In the genomic region with DNA sequence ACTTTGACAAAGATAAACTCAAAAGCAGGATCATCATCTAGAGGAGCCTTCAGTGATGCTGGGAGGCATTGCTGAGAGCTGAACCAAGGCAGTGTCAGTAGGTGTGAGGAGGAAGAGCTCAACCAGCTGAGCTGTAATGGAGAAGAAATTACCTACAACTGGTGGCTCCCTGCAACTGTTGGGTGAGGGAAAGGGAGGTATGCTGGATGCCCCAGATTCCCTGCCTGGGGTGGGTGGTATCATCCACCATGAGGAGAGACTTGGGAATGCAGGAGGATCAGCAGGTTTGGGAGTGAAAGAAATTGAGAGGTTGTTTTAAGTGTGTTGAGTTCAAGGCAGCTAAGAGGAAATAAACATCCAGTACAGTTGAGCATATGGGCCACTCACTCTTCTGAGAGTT, we compare ENCODE assay signal across 17 cellular contexts.
A peak's percentile ranks its signal among the peaks of the same experiment; 100 is the strongest.
DNase-seq lines count a peak whose midpoint lies in the region; ATAC-seq, FAIRE-seq and TF ChIP-seq lines count a peak whose summit lies in the region.
"Had no signal": no experiment of that assay in that cellular context is flagged by ENCODE, and none has a peak within 500 bp of the region (broad histone marks: within the 10 kb centered on the region; RNA-seq: fewer than 3 reads in every experiment).

No MANE protein-coding gene starts in this region.

- no peak for TF ChIP-seq POLR2A in endothelial cell of umbilical vein (IDR thresholded peaks at IDR 0.05; ENCODE audit: low read depth, low read length)

- no peak overlapping the region for H3K4me3 Mint-ChIP-seq in nephron

- H3K36me3 ChIP-seq in RWPE2 (ENCODE audit: low read depth) (no peaks in the 10 kb centered on the region), endothelial cell of umbilical vein (ENCODE audit: control insufficient read depth in 2 of 2, extremely low read depth in 1 of 2, insufficient read depth in 2 of 2, low read length in 2 of 2) (no peaks in the 10 kb centered on the region)

- peak overlapping the region; percentile 42 to 72 (median 70) for H3K27ac Mint-ChIP-seq in nephron

- dilution Hi-C loops in endothelial cell of umbilical vein (cut with MboI; ENCODE audit: extremely low pct_ligation_motif_present, low sequenced_read_pairs): no loop called here

- no peaks in the 10 kb centered on the region for H3K27me3 Mint-ChIP-seq in nephron (ENCODE audit: low read depth)

- no peaks in the 10 kb centered on the region for H3K79me2 ChIP-seq in endothelial cell of umbilical vein (ENCODE audit: control insufficient read depth, insufficient read depth, low read length)

- TF ChIP-seq CTCF in RWPE2 (IDR thresholded peaks at IDR 0.05; ENCODE audit: poor library complexity, severe bottlenecking) (no peak), endothelial cell of umbilical vein (IDR thresholded peaks at IDR 0.05; ENCODE audit: extremely low read depth in 1 of 2, insufficient read depth in 1 of 2, low read depth in 1 of 2, low read length in 2 of 2) (no peak), nephron (IDR thresholded peaks at IDR 0.05; ENCODE audit: unreplicated experiment in 3 of 3) (no peak)

- no peak overlapping the region for H3K9ac ChIP-seq in endothelial cell of umbilical vein (replicated peaks; ENCODE audit: extremely low read depth, insufficient read depth, low read length)

- H3K9me3 ChIP-seq in RWPE2 (ENCODE audit: severe bottlenecking) (peaks cover 3% of the 10 kb centered on the region), endothelial cell of umbilical vein (replicated peaks; ENCODE audit: control insufficient read depth, insufficient read depth, low read length) (no peaks in the 10 kb centered on the region)

- H3K4me1 ChIP-seq in RWPE2 (ENCODE audit: insufficient read depth, poor library complexity, severe bottlenecking): peaks cover 6% of the 10 kb centered on the region
- peaks cover 14% of the 10 kb centered on the region for H3K4me1 ChIP-seq in endothelial cell of umbilical vein (ENCODE audit: control insufficient read depth, extremely low read depth, insufficient read depth, low read length)

- DNase-seq in ELR (ENCODE audit: low read depth) (peak; percentile 9), RWPE2 (ENCODE audit: low spot score) (no peak), endothelial cell of umbilical vein (ENCODE audit: low read depth, low spot score) (no peak), SIG-M5 (lab: John Stamatoyannopoulos, UW) (no peak), NCI-H1436 (lab: John Stamatoyannopoulos, UW) (no peak), kidney glomerular epithelial cell (lab: John Stamatoyannopoulos, UW) (no peak)
- DNase-seq: AML-193, COR-L47, DMS153, GOT3, NCI-H1417 treated with DMSO at 0.1 percent for 48 hours, NCI-H2029 treated with DMSO at 0.1 percent for 48 hours, NCI-H2171 treated with DMSO at 0.1 percent for 48 hours, NCI-H446 treated with DMSO at 0.1 percent for 48 hours had no signal

- peaks cover 4% of the 10 kb centered on the region for H3K9me3 Mint-ChIP-seq in nephron

- no peak overlapping the region for H3K4me3 ChIP-seq in RWPE2 (ENCODE audit: severe bottlenecking)
- H3K4me3 ChIP-seq in endothelial cell of umbilical vein (replicated peaks in 1 of 3; ENCODE audit: insufficient read depth in 1 of 3, low read depth in 1 of 3, low read length in 3 of 3): no peak overlapping the region
- H3K4me3 ChIP-seq: K562 had no signal

- BruUV-seq in endothelial cell of umbilical vein (replicated peaks; lab: Mats Ljungman, UMichigan): no TSS peak

- no peak overlapping the region for H3K4me2 ChIP-seq in endothelial cell of umbilical vein (ENCODE audit: insufficient read depth, low read length)

- no peaks in the 10 kb centered on the region for H3K27me3 ChIP-seq in RWPE2 (ENCODE audit: insufficient read depth, poor library complexity, severe bottlenecking)
- no peaks in the 10 kb centered on the region for H3K27me3 ChIP-seq in endothelial cell of umbilical vein (ENCODE audit: control insufficient read depth in 2 of 2, insufficient read depth in 2 of 2, low read length in 2 of 2)

- H3K4me1 Mint-ChIP-seq in nephron: peaks cover 37% of the 10 kb centered on the region

- H2AFZ ChIP-seq in endothelial cell of umbilical vein (ENCODE audit: low read depth, low read length): no peak overlapping the region

- intact Hi-C loops in endothelial cell of umbilical vein (cut with micrococcal nuclease): loop anchor here (1.0 to 5.0 kb wide), 6 partner anchors 38 to 386 kb away; no protein-coding TSS in a partner anchor

- CTCF ChIA-PET in endothelial cell of umbilical vein (lab: Charles Lee): interaction anchor here (0.8 to 1.9 kb wide), 11 partner anchors 9 to 402 kb away, joined by 3 to 18 read pairs (median 3); no protein-coding TSS in a partner anchor

- H3K9me1 ChIP-seq in endothelial cell of umbilical vein (replicated peaks; ENCODE audit: control insufficient read depth, extremely low read depth, insufficient read depth, low read length): no peaks in the 10 kb centered on the region

- no peak for FAIRE-seq in endothelial cell of umbilical vein (lab: Jason Lieb, UNC)
- FAIRE-seq: K562 had no signal

- no peak for ATAC-seq in RWPE2 (ENCODE audit: low read depth)
- no peak for ATAC-seq in GM18868 (IDR thresholded peaks at IDR 0.05; ENCODE audit: unreplicated experiment)
- ATAC-seq: K562 had no signal

- peaks cover 4% of the 10 kb centered on the region for H3K36me3 Mint-ChIP-seq in nephron (ENCODE audit: low read depth)

- POLR2A ChIA-PET in endothelial cell of umbilical vein (lab: Charles Lee): interaction anchor here (0.6 kb wide), 1 partner anchor 289 kb away, joined by 3 read pairs; no protein-coding TSS in a partner anchor

- H3K27ac ChIP-seq in RWPE2 (ENCODE audit: poor library complexity, severe bottlenecking) (peak overlapping the region; percentile 57), endothelial cell of umbilical vein (ENCODE audit: insufficient read depth, low read depth, low read length) (peak overlapping the region; percentile 43)

- no peaks in the 10 kb centered on the region for H4K20me1 ChIP-seq in endothelial cell of umbilical vein (replicated peaks; ENCODE audit: control insufficient read depth, extremely low read depth, insufficient read depth, low read length)

TF ChIP-seq in endothelial cell of umbilical vein, 7 proteins besides CTCF, POLR2A, EP300 and RAD21:
- TF ChIP-seq, protein P1, sequence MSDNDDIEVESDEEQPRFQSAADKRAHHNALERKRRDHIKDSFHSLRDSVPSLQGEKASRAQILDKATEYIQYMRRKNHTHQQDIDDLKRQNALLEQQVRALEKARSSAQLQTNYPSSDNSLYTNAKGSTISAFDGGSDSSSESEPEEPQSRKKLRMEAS (IDR thresholded peaks at IDR 0.05; ENCODE audit: insufficient read depth, insufficient read length): no peak
